In genomic region chr16:30585400-30586191, GRCh38 we compare ENCODE assay signal across 7 cellular contexts. TPM values are rescaled to one million over a fixed set of nuclear protein-coding genes. Genes with fewer than 3 reads are reported as not detected.
A peak's percentile ranks its signal among the peaks of the same experiment; 100 is the strongest.
DNase-seq lines count a peak whose midpoint lies in the region; ATAC-seq, FAIRE-seq and TF ChIP-seq lines count a peak whose summit lies in the region.

TSS of gene ZNF785 (minus strand) at chr16:30585697. CDS start at chr16:30585611, 86 bp downstream.

- DNase-seq in NCI-H2171 (lab: John Stamatoyannopoulos, UW), result peak; percentile 98
- DNase-seq in cardiac fibroblast (ENCODE audit: low read depth in 2 of 2), result peak; percentile 100
- peak; percentile 96 for DNase-seq in iPS-NIHi7 (ENCODE audit: extremely low spot score)
- peak; percentile 99 for DNase-seq in small intestine

- H3K27me3 ChIP-seq in small intestine (ENCODE audit: control insufficient read depth in 2 of 2, insufficient read depth in 2 of 2, low read length in 2 of 2), result no peaks in the 10 kb centered on the region

- FAIRE-seq in small intestine (lab: Jason Lieb, UNC), result no peak

- H3K9me3 ChIP-seq in small intestine (ENCODE audit: control insufficient read depth, low read depth), result no peaks in the 10 kb centered on the region

- H3K36me3 ChIP-seq in small intestine (ENCODE audit: control insufficient read depth in 2 of 2, insufficient read depth in 2 of 2, low read length in 2 of 2), result peaks cover 2% of the 10 kb centered on the region in 2 donors

- 0 to 1% (median 1%) methylated on average over 42 to 50 of the region's 50 CpGs for WGBS in small intestine, 3 donors

- ATAC-seq in GM18511 (IDR thresholded peaks at IDR 0.05; ENCODE audit: unreplicated experiment) (peak; percentile 92), HG03045 (IDR thresholded peaks at IDR 0.05; ENCODE audit: unreplicated experiment) (peak; percentile 85)

- peak within 1 kb of the TSS; percentile 89 to 90 for H3K27ac ChIP-seq in small intestine (ENCODE audit: low read depth in 1 of 2, low read length in 1 of 2)

- no peaks in the 10 kb centered on the region for H3K4me1 ChIP-seq in small intestine (ENCODE audit: control insufficient read depth in 2 of 2, insufficient read depth in 1 of 2, low read depth in 1 of 2, low read length in 1 of 2)

- H3K4me3 ChIP-seq in WI38 (ENCODE audit: low read depth, low read length) (peak within 1 kb of the TSS; percentile 66), cardiac fibroblast (replicated peaks in 1 of 2; ENCODE audit: low read depth in 2 of 2, low read length in 2 of 2) (peak within 1 kb of the TSS; percentile 59 to 76), small intestine (ENCODE audit: low read depth in 1 of 2, low read length in 2 of 2) (peak within 1 kb of the TSS; percentile 63 to 73)

- 0 out of 2 replicates have a peak, but pooled peaks have one; percentile 6 for TF ChIP-seq CTCF in WI38 (IDR thresholded peaks at IDR 0.05; ENCODE audit: low read depth, low read length)
- TF ChIP-seq CTCF in cardiac fibroblast (IDR thresholded peaks at IDR 0.05; ENCODE audit: low read depth, low read length), result no peak

RNA-seq across cellular contexts. Expression of gene ZNF785, which starts in this region (rescaled TPM):
- 1 to 10 TPM; 1.9 to 6.0 (median 2.2) TPM for polyA plus RNA-seq in small intestine

Comparison
In these comparisons a context has a peak if more than half of its experiments do, and no peak if none do; other contexts are left out.
1. Peak in every context shown above with its lines: DNase-seq, ATAC-seq, H3K4me3 ChIP-seq and H3K27ac ChIP-seq.